ENCODE assay signal across 1 cellular context in genomic region chrX:13688772-13689518, GRCh38.
TF ChIP-seq lines count a peak whose summit lies in the region.

TSS of gene RAB9A (plus strand) at chrX:13689128. CDS start at chrX:13708747, 19,619 bp downstream.

TF ChIP-seq in SK-N-SH, 30 proteins besides CTCF, POLR2A, EP300 and RAD21 (continued from another document):
- TF ChIP-seq ZBTB33 (IDR thresholded peaks at IDR 0.05; ENCODE audit: borderline replicate concordance, low read depth) (no peak), ELF1 (IDR thresholded peaks at IDR 0.05) (no peak), FOXJ3 (CRISPR knock-in tag; IDR thresholded peaks at IDR 0.05) (no peak), GABPA (IDR thresholded peaks at IDR 0.05; ENCODE audit: low read depth) (no peak), TAF1 (IDR thresholded peaks at IDR 0.05; ENCODE audit: borderline replicate concordance, low read depth, low read length) (peak; percentile 66; the same call in 1 of the 2 replicates), FOXM1 (IDR thresholded peaks at IDR 0.05; ENCODE audit: low read depth) (no peak), YY1 (IDR thresholded peaks at IDR 0.05; ENCODE audit: low read depth) (peak; percentile 87), MXI1 (IDR thresholded peaks at IDR 0.05; ENCODE audit: low read depth, low read length) (peak; percentile 79), FOSL2 (IDR thresholded peaks at IDR 0.05; ENCODE audit: borderline replicate concordance, low read depth) (no peak)
